Comparison of ENCODE assay signal across 11 cellular contexts in the genomic region with DNA sequence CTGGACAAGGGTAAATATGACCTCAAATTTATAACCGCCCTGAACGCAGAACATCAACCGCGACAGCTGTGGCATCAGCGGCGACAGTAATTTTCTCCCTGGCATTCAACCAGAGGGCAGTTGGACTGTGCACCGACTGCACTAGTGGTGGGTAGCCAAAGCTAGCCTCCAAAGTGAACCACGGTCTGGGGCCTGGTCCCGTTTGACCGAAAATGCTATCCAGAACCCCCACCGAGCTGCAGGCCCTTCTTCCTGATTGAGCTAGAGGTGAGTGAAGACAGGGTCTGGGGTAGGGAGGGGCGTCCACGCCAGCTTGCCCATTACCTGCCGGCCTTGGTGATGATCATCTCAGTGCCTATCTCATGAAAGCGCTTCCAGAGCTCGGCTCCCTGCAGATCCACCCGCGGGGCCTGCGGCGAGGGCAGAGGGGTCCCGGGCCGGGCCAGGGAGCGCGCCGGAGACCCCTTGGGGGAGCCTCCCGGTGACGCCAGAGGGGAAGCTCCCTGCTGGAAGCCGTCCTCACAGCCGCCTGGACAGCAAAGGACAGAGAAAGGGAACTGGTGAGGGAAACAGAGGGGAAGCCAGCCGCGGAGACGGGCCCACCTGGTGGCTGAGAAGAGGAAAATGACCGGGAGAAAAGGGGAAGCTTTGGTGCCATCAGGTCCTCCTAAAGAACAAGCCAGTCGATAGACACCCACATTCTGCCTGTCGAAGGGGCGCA. TPM values are rescaled to one million over a fixed set of nuclear protein-coding genes. Genes with fewer than 3 reads are reported as not detected.
DNase-seq lines count a peak whose midpoint lies in the region; ATAC-seq, FAIRE-seq and TF ChIP-seq lines count a peak whose summit lies in the region.
"Had no signal": no experiment of that assay in that cellular context is flagged by ENCODE, and none has a peak within 500 bp of the region (broad histone marks: within the 10 kb centered on the region; RNA-seq: fewer than 3 reads in every experiment).

No MANE protein-coding gene starts in this region.

- H3K27me3 ChIP-seq in GM12878 (replicated peaks in 1 of 2; ENCODE audit: control insufficient read depth in 2 of 2, insufficient read depth in 2 of 2, low read length in 1 of 2) (peaks cover 7 to 21% of the 10 kb centered on the region in 2 experiments; a peak in 3 of 4 replicates), transverse colon (peaks cover 100% of the 10 kb centered on the region)

- peaks cover 6% of the 10 kb centered on the region for H3K36me3 Mint-ChIP-seq in activated CD4-positive, alpha-beta T cell treated with anti-CD3 and anti-CD28 coated beads, Interleukin-2, amount 10 ng/mL, durations not matched to agents 24 days and 14 days (ENCODE audit: low read depth)

- TF ChIP-seq EP300 in GM12878 (IDR thresholded peaks at IDR 0.05; ENCODE audit: borderline replicate concordance in 1 of 2, control insufficient read depth in 1 of 2, low read depth in 2 of 2, low read length in 2 of 2) (no peak), transverse colon (IDR thresholded peaks at IDR 0.05; ENCODE audit: low read depth) (no peak)

- in situ Hi-C loops in GM12878 (cut with MboI) (no loop called here), transverse colon (cut with MboI; ENCODE audit: low pct_ligation_motif_present in 1 of 4, low pct_unique_long_range_greater_than_20kb in 1 of 4, low sequenced_read_pairs in 3 of 4) (no loop called here)

- H4K20me1 ChIP-seq in GM12878 (ENCODE audit: control insufficient read depth, insufficient read depth): no peaks in the 10 kb centered on the region

- peaks cover 5% of the 10 kb centered on the region for H3K4me1 Mint-ChIP-seq in activated CD4-positive, alpha-beta T cell treated with anti-CD3 and anti-CD28 coated beads, Interleukin-2, amount 10 ng/mL, durations not matched to agents 24 days and 14 days

- H3K9me3 ChIP-seq in GM12878 (replicated peaks; ENCODE audit: control insufficient read depth, insufficient read depth, low read length): peaks cover 2% of the 10 kb centered on the region; the same call in 2 of the 3 replicates
- H3K9me3 ChIP-seq in transverse colon: no peaks in the 10 kb centered on the region

- no peak overlapping the region for H3K4me3 Mint-ChIP-seq in activated CD4-positive, alpha-beta T cell treated with anti-CD3 and anti-CD28 coated beads, Interleukin-2, amount 10 ng/mL, durations not matched to agents 24 days and 14 days

- H3K4me2 ChIP-seq in GM12878 (ENCODE audit: control insufficient read depth, insufficient read depth): no peak overlapping the region

- SMC1A ChIA-PET in GM12878 (lab: Charles Lee; ENCODE audit: uncharacterized antibody, unreplicated experiment): no interaction called here

- RAD21 ChIA-PET in GM12878 (lab: Charles Lee; ENCODE audit: unreplicated experiment): interaction anchor here (1.4 kb wide), 1 partner anchor 12 kb away, joined by 3 read pairs; no protein-coding TSS in a partner anchor

- CTCF ChIA-PET in GM12878 (lab: Yijun Ruan, JAX): interaction anchor here (0.6 kb wide), 1 partner anchor 123 kb away, joined by 3 read pairs; no protein-coding TSS in a partner anchor

- no peaks in the 10 kb centered on the region for H3K79me2 ChIP-seq in GM12878 (ENCODE audit: control insufficient read depth, insufficient read depth, low read length)

- H3K4me3 ChIP-seq in GM12878 (no peak overlapping the region), transverse colon (peak overlapping the region in 3 of 4 donors; percentile 7 to 49 (median 32))

- TF ChIP-seq CTCF in GM12878 (IDR thresholded peaks at IDR 0.05 in 2 of 3, conservative IDR thresholded peaks at IDR 0.05 in 1 of 3; ENCODE audit: control insufficient read depth in 2 of 3, extremely low read depth in 1 of 3, insufficient read depth in 1 of 3, low read depth in 3 of 3, low read length in 3 of 3) (no peak), transverse colon (IDR thresholded peaks at IDR 0.05) (no peak)

- peak; percentile 43 to 63 for DNase-seq in NCI-H2081 (lab: John Stamatoyannopoulos, UW)
- no peak for DNase-seq in NCI-H2081 treated with DMSO at 0.1 percent for 48 hours (lab: John Stamatoyannopoulos, UW)
- DNase-seq in GM12878 (ENCODE audit: low read depth, low spot score): no peak
- DNase-seq in iris pigment epithelial cell (ENCODE audit: low read depth): peak; percentile 59
- no peak for DNase-seq in transverse colon
- no peak for DNase-seq in activated CD4-positive, alpha-beta T cell treated with anti-CD3 and anti-CD28 coated beads, Interleukin-2, amount 10 ng/mL, durations not matched to agents 24 days and 14 days
- DNase-seq: 8988T had no signal

- POLR2A ChIA-PET in GM12878 (lab: Charles Lee): no interaction called here

- peak; percentile 31; the same call in 2 of the 3 replicates for ATAC-seq in GM12878
- no peak for ATAC-seq in HG03469 (IDR thresholded peaks at IDR 0.05; ENCODE audit: unreplicated experiment)
- no peak for ATAC-seq in GM19023 (IDR thresholded peaks at IDR 0.05; ENCODE audit: unreplicated experiment)
- ATAC-seq: foreskin keratinocyte had no signal

- intact Hi-C loops in GM12878 (cut with micrococcal nuclease; ENCODE audit: unreplicated experiment) (no loop called here), transverse colon (cut with DNase I; ENCODE audit: low total_unique reads) (no loop called here)
- intact Hi-C loops in activated CD4-positive, alpha-beta T cell treated with anti-CD3 and anti-CD28 coated beads, Interleukin-2, amount 10 ng/mL, durations not matched to agents 24 days and 14 days (cut with micrococcal nuclease): loop anchor here (10.0 kb wide), 2 partner anchors 908 to 1058 kb away; partner anchors contain the start of genes CYB5R4, RIPPLY2 and SNAP91

- H3K27ac ChIP-seq in GM12878 (ENCODE audit: control insufficient read depth, insufficient read depth) (no peak overlapping the region), transverse colon (peak overlapping the region; percentile 45 to 69 (median 54))
- H3K27ac ChIP-seq: foreskin keratinocyte had no signal

- no peak for FAIRE-seq in GM12878 (lab: Jason Lieb, UNC)
- FAIRE-seq: GM19239 had no signal

- BruUV-seq in GM12878 (replicated peaks; lab: Mats Ljungman, UMichigan): no TSS peak

- TF ChIP-seq POLR2A in GM12878 (IDR thresholded peaks at IDR 0.05; ENCODE audit: low read depth, low read length) (no peak), transverse colon (IDR thresholded peaks at IDR 0.05) (no peak)

- no peaks in the 10 kb centered on the region for H3K36me3 ChIP-seq in GM12878 (ENCODE audit: control insufficient read depth in 2 of 2, insufficient read depth in 2 of 2, low read length in 1 of 2)
- H3K36me3 ChIP-seq in transverse colon: no peaks in the 10 kb centered on the region

- WGBS in GM12878 (ENCODE audit: insufficient coverage, insufficient replicate concordance, low lambda C conversion rate, missing lambda C conversion rate): 32% methylated on average over 28 of the region's 36 CpGs
- 14 to 34% methylated on average over 6 to 35 of the region's 36 CpGs for WGBS in transverse colon (ENCODE audit: low coverage in 1 of 2), 2 donors

- H3K9ac ChIP-seq in GM12878 (ENCODE audit: control insufficient read depth, insufficient read depth, low read length): no peak overlapping the region

- H3K4me1 ChIP-seq in GM12878 (ENCODE audit: control insufficient read depth, insufficient read depth, low read length): no peaks in the 10 kb centered on the region
- peaks cover 0 to 24% (median 18%) of the 10 kb centered on the region in 4 donors for H3K4me1 ChIP-seq in transverse colon
- H3K4me1 ChIP-seq: foreskin keratinocyte had no signal

- H3K27ac Mint-ChIP-seq in activated CD4-positive, alpha-beta T cell treated with anti-CD3 and anti-CD28 coated beads, Interleukin-2, amount 10 ng/mL, durations not matched to agents 24 days and 14 days: no peak overlapping the region

- H2AFZ ChIP-seq in GM12878 (ENCODE audit: control insufficient read depth, low read depth, low read length): no peak overlapping the region

- peaks cover 53% of the 10 kb centered on the region for H3K27me3 Mint-ChIP-seq in activated CD4-positive, alpha-beta T cell treated with anti-CD3 and anti-CD28 coated beads, Interleukin-2, amount 10 ng/mL, durations not matched to agents 24 days and 14 days

- TF ChIP-seq RAD21 in GM12878 (IDR thresholded peaks at IDR 0.05; ENCODE audit: insufficient read depth, low read depth, low read length): no peak

- peaks cover 13% of the 10 kb centered on the region for H3K9me3 Mint-ChIP-seq in activated CD4-positive, alpha-beta T cell treated with anti-CD3 and anti-CD28 coated beads, Interleukin-2, amount 10 ng/mL, durations not matched to agents 24 days and 14 days

TF ChIP-seq in GM12878, 131 proteins besides CTCF, POLR2A, EP300 and RAD21 (continues in another document):
- no peak for TF ChIP-seq ATF2 (IDR thresholded peaks at IDR 0.05; ENCODE audit: low read length)

RNA-seq across cellular contexts. Expression of gene TBX18, which starts 2.0 kb away (rescaled TPM):
- not detected in 2 replicates for total RNA-seq in GM12878 (2013; cell fraction: nucleolus; rRNA removed)
- total RNA-seq in GM12878 (2014; rRNA removed) (0.16 TPM in 1 of 2 replicates, not detected in the other), GM12878 (2014; rRNA removed; fragmentation: Illumina TruSeq; extraction: Trizol) (0.09 TPM in 1 of 2 replicates, not detected in the other), GM12878 (2021) (0.10 TPM in 1 of 2 replicates, not detected in the other), transverse colon (1 to 10 TPM in 2 of 4 donors, under 1 TPM in 2; 0.14 to 3.2 (median 1.9) TPM)
- not detected for polyA plus RNA-seq in GM12878 (2011; ENCODE audit: low read depth)
- polyA plus RNA-seq in GM12878 (2011; rRNA removed) (6.1 TPM in 2 replicates), GM12878 (2014; fragmentation: Illumina TruSeq; extraction: Trizol) (0.03 TPM in 2 replicates), GM12878 (2014; fragmentation: Nextera tagmentation; extraction: Ambion mirVana) (not detected), GM12878 (2014; rRNA removed) (0.24 TPM in 1 of 2 replicates, not detected in the other), GM12878 (2016; fragmentation: Nextera tagmentation; extraction: Ambion mirVana) (not detected)
- polyA plus RNA-seq in GM12878 (2011; cell fraction: cytosol; rRNA removed): 6.5 and 7.9 TPM in 2 replicates
- 5.5 and 7.8 TPM in 2 replicates for polyA plus RNA-seq in GM12878 (2011; cell fraction: nucleus; rRNA removed)
- polyA plus RNA-seq in GM12878 (2012): not detected in 2 replicates
- polyA minus RNA-seq in GM12878 (2011; rRNA and poly(A)+ RNA removed): 9.8 and 14.7 TPM in 2 replicates
- polyA minus RNA-seq in GM12878 (2011; cell fraction: cytosol; rRNA and poly(A)+ RNA removed): 3.3 and 4.3 TPM in 2 replicates
- polyA minus RNA-seq in GM12878 (2011; cell fraction: nucleus; rRNA and poly(A)+ RNA removed): 11.4 and 18.6 TPM in 2 replicates
- not detected in 2 replicates for total RNA-seq in activated CD4-positive, alpha-beta T cell treated with anti-CD3 and anti-CD28 coated beads, Interleukin-2, amount 10 ng/mL, durations not matched to agents 24 days and 14 days
- total RNA-seq: foreskin keratinocyte had no signal
- polyA plus RNA-seq: foreskin keratinocyte had no signal

Comparison
In these comparisons a context has a peak if more than half of its experiments do, and no peak if none do; other contexts are left out.
1. DNase-seq: peak in NCI-H2081 (2 of 2) and iris pigment epithelial cell (single experiment); none in NCI-H2081 treated with DMSO at 0.1 percent for 48 hours (single experiment), GM12878 (single experiment), transverse colon (single experiment) and activated CD4-positive, alpha-beta T cell treated with anti-CD3 and anti-CD28 coated beads, Interleukin-2, amount 10 ng/mL, durations not matched to agents 24 days and 14 days (single experiment).